Comparison of ENCODE assay signal across 1 cellular context in genomic region chr20:44092551-44093248, GRCh38.
TF ChIP-seq lines count a peak whose summit lies in the region.

No MANE protein-coding gene starts in this region.

TF ChIP-seq in WTC11, 78 proteins besides CTCF, POLR2A, EP300 and RAD21 (continued from another document):
- TF ChIP-seq CDX4 (CRISPR knock-in tag; IDR thresholded peaks at IDR 0.05; ENCODE audit: borderline replicate concordance) = no peak
